ENCODE assay signal across 22 cellular contexts in genomic region chr5:6402939-6403338, GRCh38. TPM values are rescaled to one million over a fixed set of nuclear protein-coding genes. Genes with fewer than 3 reads are reported as not detected.
A peak's percentile ranks its signal among the peaks of the same experiment; 100 is the strongest.
DNase-seq lines count a peak whose midpoint lies in the region; ATAC-seq, FAIRE-seq and TF ChIP-seq lines count a peak whose summit lies in the region.
"Had no signal": no experiment of that assay in that cellular context is flagged by ENCODE, and none has a peak within 500 bp of the region (broad histone marks: within the 10 kb centered on the region; RNA-seq: fewer than 3 reads in every experiment).

No MANE protein-coding gene starts in this region.

- H3K4me1 Mint-ChIP-seq in CD4-positive, alpha-beta T cell (ENCODE audit: low read depth) = no peaks in the 10 kb centered on the region
- H3K4me1 Mint-ChIP-seq in natural killer cell = no peaks in the 10 kb centered on the region
- H3K4me1 Mint-ChIP-seq: activated naive CD4-positive, alpha-beta T cell treated with anti-CD3 and anti-CD28 coated beads, Interleukin-2, amount 50 U/mL, for 24 hours; T-helper 17 cell had no signal

- no peak overlapping the region for H2AFZ ChIP-seq in GM12878 (ENCODE audit: control insufficient read depth, low read depth, low read length)

- RAD21 ChIA-PET in GM12878 (lab: Charles Lee; ENCODE audit: unreplicated experiment) = interaction anchor here (0.5 to 1.0 kb wide), 3 partner anchors 25 to 979 kb away, joined by 3 to 5 read pairs (median 3); partner anchors contain the start of gene MED10

- POLR2A ChIA-PET in GM12878 (lab: Charles Lee) = interaction anchor here (1.2 to 1.3 kb wide), 2 partner anchors 17 to 25 kb away, joined by 3 to 4 read pairs; partner anchors contain the start of gene MED10
- POLR2A ChIA-PET in CD4-positive, alpha-beta T cell (lab: Charles Lee) = interaction anchor here (0.6 kb wide), 1 partner anchor 42 kb away, joined by 3 read pairs; no protein-coding TSS in a partner anchor

- DNase-seq in GM13977 (ENCODE audit: low spot score) (peak; percentile 38), MV-4-11 (lab: John Stamatoyannopoulos, UW) (peak; percentile 93), GM12878 (ENCODE audit: low read depth, low spot score) (peak; percentile 24), natural killer cell (no peak), GM19240 (ENCODE audit: insufficient read length, low spot score) (no peak)
- no peak for DNase-seq in CD4-positive, alpha-beta T cell
- DNase-seq: activated CD8-positive, alpha-beta memory T cell treated with anti-CD3 and anti-CD28 coated beads, Interleukin-2, amount 50 U/mL, for 48 hours; caudate nucleus; DND-41; effector memory CD8-positive, alpha-beta T cell; foreskin fibroblast; left ventricle myocardium inferior; NCI-H1105 treated with DMSO at 0.1 percent for 48 hours; NCI-H446; Peyer's patch; stomach; T-helper 17 cell had no signal

- H3K4me2 ChIP-seq in GM12878 (ENCODE audit: control insufficient read depth, insufficient read depth) = peak overlapping the region; percentile 69; the same call in 1 of the 2 replicates

- no peak for TF ChIP-seq POLR2A in GM12878 (IDR thresholded peaks at IDR 0.05; ENCODE audit: low read depth, low read length)

- H3K9ac ChIP-seq in GM12878 (ENCODE audit: control insufficient read depth, insufficient read depth, low read length) = no peak overlapping the region

- intact Hi-C loops in GM12878 (cut with micrococcal nuclease; ENCODE audit: unreplicated experiment) (no loop called here), natural killer cell (cut with micrococcal nuclease) (no loop called here)
- intact Hi-C loops in CD4-positive, alpha-beta T cell (cut with DNase I, micrococcal nuclease) = no loop called here

- peaks cover 8% of the 10 kb centered on the region for H3K4me1 ChIP-seq in GM12878 (ENCODE audit: control insufficient read depth, insufficient read depth, low read length)
- H3K4me1 ChIP-seq: left ventricle myocardium inferior, Peyer's patch, stomach had no signal

- CTCF ChIA-PET in GM12878 (lab: Yijun Ruan, JAX) = interaction anchor here (0.6 to 1.7 kb wide), 7 partner anchors 12 to 314 kb away, joined by 3 to 4 read pairs (median 3); partner anchors contain the start of gene MED10
- CTCF ChIA-PET in CD4-positive, alpha-beta T cell (lab: Charles Lee) = no interaction called here

- peaks cover 30% of the 10 kb centered on the region for H3K27me3 Mint-ChIP-seq in CD4-positive, alpha-beta T cell
- peaks cover 15 to 37% of the 10 kb centered on the region in 2 donors for H3K27me3 Mint-ChIP-seq in natural killer cell (ENCODE audit: low read depth in 2 of 2)

- TF ChIP-seq CTCF in GM13977 (IDR thresholded peaks at IDR 0.05; ENCODE audit: extremely low read depth, insufficient read depth, missing control alignments) (no peak), GM12878 (IDR thresholded peaks at IDR 0.05 in 2 of 3, conservative IDR thresholded peaks at IDR 0.05 in 1 of 3; ENCODE audit: control insufficient read depth in 2 of 3, extremely low read depth in 1 of 3, insufficient read depth in 1 of 3, low read depth in 3 of 3, low read length in 3 of 3) (no peak), natural killer cell (IDR thresholded peaks at IDR 0.05) (no peak)
- no peak for TF ChIP-seq CTCF in CD4-positive, alpha-beta T cell (IDR thresholded peaks at IDR 0.05)

- no peaks in the 10 kb centered on the region for H3K79me2 ChIP-seq in GM12878 (ENCODE audit: control insufficient read depth, insufficient read depth, low read length)

- H3K9me3 ChIP-seq in GM12878 (replicated peaks; ENCODE audit: control insufficient read depth, insufficient read depth, low read length) = no peaks in the 10 kb centered on the region
- H3K9me3 ChIP-seq in CD4-positive, alpha-beta T cell (ENCODE audit: control insufficient read depth, low read length) = no peaks in the 10 kb centered on the region
- H3K9me3 ChIP-seq: Peyer's patch, stomach had no signal

- H3K4me3 ChIP-seq in GM12878 = no peak overlapping the region
- H3K4me3 ChIP-seq: left ventricle myocardium inferior, Peyer's patch, stomach had no signal

- 46% methylated on average over 6 of the region's 6 CpGs for WGBS in GM12878 (ENCODE audit: insufficient coverage, insufficient replicate concordance, low lambda C conversion rate, missing lambda C conversion rate)

- no peaks in the 10 kb centered on the region for H3K36me3 Mint-ChIP-seq in CD4-positive, alpha-beta T cell (ENCODE audit: low read depth)
- H3K36me3 Mint-ChIP-seq in natural killer cell = no peaks in the 10 kb centered on the region
- H3K36me3 Mint-ChIP-seq: activated naive CD4-positive, alpha-beta T cell treated with anti-CD3 and anti-CD28 coated beads, Interleukin-2, amount 50 U/mL, for 24 hours had no signal

- ATAC-seq in HG02610 (IDR thresholded peaks at IDR 0.05; ENCODE audit: unreplicated experiment) (peak; percentile 57), GM12878 (peak; percentile 72), natural killer cell (no peak), SK-N-SH treated with all-trans-retinoic acid at 6 μM for 48 hours (no peak)
- ATAC-seq in CD4-positive, alpha-beta T cell (ENCODE audit: poor library complexity) = no peak
- ATAC-seq: activated CD4-positive, CD25-positive, alpha-beta regulatory T cell treated with anti-CD3 and anti-CD28 coated beads, Interleukin-2, amount 50 U/mL, for 24 hours; effector memory CD8-positive, alpha-beta T cell; T-helper 17 cell had no signal

- TF ChIP-seq RAD21 in GM12878 (IDR thresholded peaks at IDR 0.05; ENCODE audit: insufficient read depth, low read depth, low read length) = no peak

- no peaks in the 10 kb centered on the region for H4K20me1 ChIP-seq in GM12878 (ENCODE audit: control insufficient read depth, insufficient read depth)

- peaks cover 0 to 2% of the 10 kb centered on the region in 2 experiments; a peak in 2 of 4 replicates for H3K27me3 ChIP-seq in GM12878 (replicated peaks in 1 of 2; ENCODE audit: control insufficient read depth in 2 of 2, insufficient read depth in 2 of 2, low read length in 1 of 2)
- H3K27me3 ChIP-seq in CD4-positive, alpha-beta T cell (ENCODE audit: control insufficient read depth, insufficient read depth, low read length) = no peaks in the 10 kb centered on the region
- H3K27me3 ChIP-seq: Peyer's patch, stomach had no signal

- in situ Hi-C loops in GM13977 (cut with MboI; ENCODE audit: low pct_unique_long_range_greater_than_20kb, low sequenced_read_pairs, unreplicated experiment) = no loop called here
- in situ Hi-C loops in GM12878 (cut with MboI) = no loop called here

- H3K27ac Mint-ChIP-seq in CD4-positive, alpha-beta T cell = no peak overlapping the region
- H3K27ac Mint-ChIP-seq in natural killer cell = no peak overlapping the region
- H3K27ac Mint-ChIP-seq: activated naive CD4-positive, alpha-beta T cell treated with anti-CD3 and anti-CD28 coated beads, Interleukin-2, amount 50 U/mL, for 24 hours; effector memory CD8-positive, alpha-beta T cell; progenitor cell of endocrine pancreas; T-helper 17 cell had no signal

- no peak overlapping the region; the same call in 1 of the 2 replicates for H3K27ac ChIP-seq in GM12878 (ENCODE audit: control insufficient read depth, insufficient read depth)
- no peak overlapping the region for H3K27ac ChIP-seq in CD4-positive, alpha-beta T cell (ENCODE audit: low read depth, low read length)
- H3K27ac ChIP-seq: left ventricle myocardium inferior, Peyer's patch, stomach had no signal

- BruUV-seq in GM12878 (replicated peaks; lab: Mats Ljungman, UMichigan) = no TSS peak

- H3K9me3 Mint-ChIP-seq in CD4-positive, alpha-beta T cell = no peaks in the 10 kb centered on the region
- no peaks in the 10 kb centered on the region for H3K9me3 Mint-ChIP-seq in natural killer cell
- H3K9me3 Mint-ChIP-seq: activated naive CD4-positive, alpha-beta T cell treated with anti-CD3 and anti-CD28 coated beads, Interleukin-2, amount 50 U/mL, for 24 hours; effector memory CD8-positive, alpha-beta T cell had no signal

- TF ChIP-seq EP300 in GM12878 (IDR thresholded peaks at IDR 0.05; ENCODE audit: borderline replicate concordance in 1 of 2, control insufficient read depth in 1 of 2, low read depth in 2 of 2, low read length in 2 of 2) = peak; percentile 14 to 61; a peak in 1 of 4 replicates

- no peak overlapping the region for H3K4me3 Mint-ChIP-seq in CD4-positive, alpha-beta T cell
- H3K4me3 Mint-ChIP-seq in natural killer cell = no peak overlapping the region
- H3K4me3 Mint-ChIP-seq: activated naive CD4-positive, alpha-beta T cell treated with anti-CD3 and anti-CD28 coated beads, Interleukin-2, amount 50 U/mL, for 24 hours; effector memory CD8-positive, alpha-beta T cell; T-helper 17 cell had no signal

- SMC1A ChIA-PET in GM12878 (lab: Charles Lee; ENCODE audit: uncharacterized antibody, unreplicated experiment) = interaction anchor here (1.0 kb wide), 2 partner anchors 236 to 249 kb away, joined by 3 read pairs; no protein-coding TSS in a partner anchor

- no peaks in the 10 kb centered on the region for H3K36me3 ChIP-seq in GM12878 (ENCODE audit: control insufficient read depth in 2 of 2, insufficient read depth in 2 of 2, low read length in 1 of 2)
- H3K36me3 ChIP-seq: left ventricle myocardium inferior, Peyer's patch, stomach had no signal

- peak; percentile 59 for FAIRE-seq in GM12878 (lab: Jason Lieb, UNC)

RNA-seq across cellular contexts. Expression of gene MED10, which starts 24.6 kb away (rescaled TPM):
- total RNA-seq in GM12878 (2013; cell fraction: nucleolus; rRNA removed) = 59.0 and 62.7 TPM in 2 replicates
- 20.3 and 28.6 TPM in 2 replicates for total RNA-seq in GM12878 (2014; rRNA removed)
- 19.4 and 21.2 TPM in 2 replicates for total RNA-seq in GM12878 (2014; rRNA removed; fragmentation: Illumina TruSeq; extraction: Trizol)
- 39.5 and 42.6 TPM in 2 replicates for total RNA-seq in GM12878 (2021)
- 49.6 TPM for polyA plus RNA-seq in GM12878 (2011; ENCODE audit: low read depth)
- polyA plus RNA-seq in GM12878 (2011; rRNA removed) = 56.0 and 60.3 TPM in 2 replicates
- 55.7 and 56.7 TPM in 2 replicates for polyA plus RNA-seq in GM12878 (2011; cell fraction: cytosol; rRNA removed)
- 59.3 and 75.4 TPM in 2 replicates for polyA plus RNA-seq in GM12878 (2011; cell fraction: nucleus; rRNA removed)
- polyA plus RNA-seq in GM12878 (2012) = 54.8 and 68.7 TPM in 2 replicates
- 36.4 and 43.7 TPM in 2 replicates for polyA plus RNA-seq in GM12878 (2014; fragmentation: Illumina TruSeq; extraction: Trizol)
- polyA plus RNA-seq in GM12878 (2014; fragmentation: Nextera tagmentation; extraction: Ambion mirVana) = 10 to 100 TPM; 37.1 to 49.5 TPM
- polyA plus RNA-seq in GM12878 (2014; rRNA removed) = 53.1 and 54.8 TPM in 2 replicates
- 100 to 1,000 TPM; 103 to 111 TPM for polyA plus RNA-seq in GM12878 (2016; fragmentation: Nextera tagmentation; extraction: Ambion mirVana)
- polyA minus RNA-seq in GM12878 (2011; rRNA and poly(A)+ RNA removed) = 19.0 and 19.3 TPM in 2 replicates
- polyA minus RNA-seq in GM12878 (2011; cell fraction: cytosol; rRNA and poly(A)+ RNA removed) = 8.3 and 14.7 TPM in 2 replicates
- polyA minus RNA-seq in GM12878 (2011; cell fraction: nucleus; rRNA and poly(A)+ RNA removed) = 54.4 and 77.1 TPM in 2 replicates
- 10 to 100 TPM; 97.2 to 98.0 TPM for total RNA-seq in CD4-positive, alpha-beta T cell
- 10 to 100 TPM; 64.4 to 68.5 (median 64.5) TPM for total RNA-seq in natural killer cell

RNA-seq across cellular contexts. Expression of gene UBE2QL1, which starts 45.7 kb away (rescaled TPM):
- total RNA-seq in GM12878 (2013; cell fraction: nucleolus; rRNA removed) = 0.27 and 0.29 TPM in 2 replicates
- total RNA-seq in GM12878 (2014; rRNA removed) (not detected in 2 replicates), GM12878 (2014; rRNA removed; fragmentation: Illumina TruSeq; extraction: Trizol) (0.04 TPM in 1 of 2 replicates, not detected in the other), GM12878 (2021) (0.05 TPM in 1 of 2 replicates, not detected in the other), natural killer cell (not detected)
- polyA plus RNA-seq in GM12878 (2011; ENCODE audit: low read depth) = 0.21 TPM
- polyA plus RNA-seq in GM12878 (2011; rRNA removed) (0.49 and 0.62 TPM in 2 replicates), GM12878 (2014; fragmentation: Illumina TruSeq; extraction: Trizol) (0.03 TPM in 1 of 2 replicates, not detected in the other), GM12878 (2014; fragmentation: Nextera tagmentation; extraction: Ambion mirVana) (under 1 TPM in 1 of 2 experiments, not detected in 1; 0.04 TPM), GM12878 (2014; rRNA removed) (0.06 TPM in 1 of 2 replicates, not detected in the other), GM12878 (2016; fragmentation: Nextera tagmentation; extraction: Ambion mirVana) (not detected)
- polyA plus RNA-seq in GM12878 (2011; cell fraction: cytosol; rRNA removed) = 0.52 and 0.75 TPM in 2 replicates
- 0.47 and 0.52 TPM in 2 replicates for polyA plus RNA-seq in GM12878 (2011; cell fraction: nucleus; rRNA removed)
- polyA plus RNA-seq in GM12878 (2012) = 0.30 and 0.73 TPM in 2 replicates
- polyA minus RNA-seq in GM12878 (2011; rRNA and poly(A)+ RNA removed) = 0.46 and 0.51 TPM in 2 replicates
- not detected in 2 replicates for polyA minus RNA-seq in GM12878 (2011; cell fraction: cytosol; rRNA and poly(A)+ RNA removed)
- 0.24 and 0.38 TPM in 2 replicates for polyA minus RNA-seq in GM12878 (2011; cell fraction: nucleus; rRNA and poly(A)+ RNA removed)
- under 1 TPM; 0.33 to 0.45 TPM for total RNA-seq in CD4-positive, alpha-beta T cell

Comparison
In these comparisons a context has a peak if more than half of its experiments do, and no peak if none do; other contexts are left out.
1. DNase-seq: peak in GM13977 (single experiment), MV-4-11 (single experiment) and GM12878 (single experiment); none in CD4-positive, alpha-beta T cell (0 of 10), natural killer cell (single experiment) and GM19240 (single experiment).
2. ATAC-seq: peak in HG02610 (single experiment) and GM12878 (single experiment); none in CD4-positive, alpha-beta T cell (single experiment), natural killer cell (0 of 3) and SK-N-SH treated with all-trans-retinoic acid at 6 μM for 48 hours (single experiment).